In genomic region chr4:109332926-109333464, GRCh38 we compare ENCODE assay signal across 10 cellular contexts. TPM values are rescaled to one million over a fixed set of nuclear protein-coding genes. Genes with fewer than 3 reads are reported as not detected.
DNase-seq lines count a peak whose midpoint lies in the region; ATAC-seq and TF ChIP-seq lines count a peak whose summit lies in the region.
"Had no signal": no experiment of that assay in that cellular context is flagged by ENCODE, and none has a peak within 500 bp of the region (broad histone marks: within the 10 kb centered on the region; RNA-seq: fewer than 3 reads in every experiment).

No MANE protein-coding gene starts in this region.

- no peak overlapping the region for H3K4me3 ChIP-seq in Jurkat, Clone E6-1 (ENCODE audit: low read length)
- no peak overlapping the region for H3K4me3 ChIP-seq in epithelial cell of proximal tubule (ENCODE audit: low read depth, low read length)
- H3K4me3 ChIP-seq: tibial artery had no signal

- no peak for ATAC-seq in HG02840 (IDR thresholded peaks at IDR 0.05; ENCODE audit: low FRiP score, unreplicated experiment)
- no peak for ATAC-seq in GM21529 (IDR thresholded peaks at IDR 0.05; ENCODE audit: unreplicated experiment)

- TF ChIP-seq CTCF in epithelial cell of proximal tubule (conservative IDR thresholded peaks at IDR 0.05; ENCODE audit: low read depth, low read length), result peak; percentile 39

- peak; percentile 41 to 56 for DNase-seq in activated T-cell treated with anti-CD3 and anti-CD28 coated beads, Interleukin-2, amount 50 U/mL, for 48 hours
- no peak for DNase-seq in activated T-cell treated with anti-CD3 and anti-CD28 coated beads, Interleukin-2, amount 50 U/mL, for 1 hour
- peak; percentile 4 for DNase-seq in Jurkat, Clone E6-1 (ENCODE audit: low read depth, low spot score)
- DNase-seq in epithelial cell of proximal tubule (ENCODE audit: low read depth) (no peak), DMS79 (lab: John Stamatoyannopoulos, UW) (no peak)
- DNase-seq in stimulated activated CD8-positive, alpha-beta memory T cell treated with anti-CD3 and anti-CD28 coated beads, Interleukin-2, amount 100 ng/mL, for 48 hours (ENCODE audit: low read depth in 2 of 2), result peak; percentile 2 to 13
- DNase-seq: tibial artery had no signal

RNA-seq across cellular contexts. Expression of gene COL25A1, which starts 30.5 kb away (rescaled TPM):
- polyA plus RNA-seq in Jurkat, Clone E6-1 (2012; ENCODE audit: insufficient read depth, insufficient read length), result not detected
- 0.46 and 0.65 TPM in 2 replicates for total RNA-seq in epithelial cell of proximal tubule
- total RNA-seq: activated naive CD4-positive, alpha-beta T cell treated with anti-CD3 and anti-CD28 coated beads, Interleukin-2, amount 50 U/mL, for 72 hours had no signal

Comparison
In these comparisons a context has a peak if more than half of its experiments do, and no peak if none do; other contexts are left out.
1. DNase-seq: peak in activated T-cell treated with anti-CD3 and anti-CD28 coated beads, Interleukin-2, amount 50 U/mL, for 48 hours (2 of 2), Jurkat, Clone E6-1 (single experiment) and stimulated activated CD8-positive, alpha-beta memory T cell treated with anti-CD3 and anti-CD28 coated beads, Interleukin-2, amount 100 ng/mL, for 48 hours (2 of 2); none in activated T-cell treated with anti-CD3 and anti-CD28 coated beads, Interleukin-2, amount 50 U/mL, for 1 hour (single experiment), epithelial cell of proximal tubule (single experiment) and DMS79 (single experiment).